12 cellular contexts compared by ENCODE assay signal in the genomic region with DNA sequence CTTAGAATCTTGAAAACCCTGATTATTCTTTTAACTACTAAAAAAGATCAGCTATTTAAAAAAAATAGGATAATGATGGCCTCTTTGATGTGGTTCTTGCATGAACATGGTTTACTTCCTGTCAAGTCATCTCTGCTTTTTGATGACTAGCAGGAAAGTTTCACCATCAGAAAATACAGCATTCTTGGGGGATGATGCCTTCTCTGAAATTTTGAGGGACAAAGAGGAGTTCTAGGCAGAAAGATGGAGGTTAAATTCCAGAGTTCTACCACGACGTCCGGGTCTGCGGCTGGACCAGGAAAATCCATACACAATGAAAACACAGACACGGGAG.
DNase-seq lines count a peak whose midpoint lies in the region; ATAC-seq, FAIRE-seq and TF ChIP-seq lines count a peak whose summit lies in the region.
"Had no signal": no experiment of that assay in that cellular context is flagged by ENCODE, and none has a peak within 500 bp of the region (broad histone marks: within the 10 kb centered on the region; RNA-seq: fewer than 3 reads in every experiment).

No MANE protein-coding gene starts in this region.

- no peak overlapping the region for H4K8ac ChIP-seq in trophoblast cell (ENCODE audit: low read depth, low read length)

- H4K91ac ChIP-seq in trophoblast cell (ENCODE audit: low read depth, low read length): no peak overlapping the region

- H3K14ac ChIP-seq in trophoblast cell (ENCODE audit: low read length): no peak overlapping the region

- H3K4ac ChIP-seq in trophoblast cell (ENCODE audit: low read depth, low read length): no peak overlapping the region

- H3K27me3 Mint-ChIP-seq in CD4-positive, alpha-beta memory T cell: no peaks in the 10 kb centered on the region
- no peaks in the 10 kb centered on the region for H3K27me3 Mint-ChIP-seq in activated T-cell treated with anti-CD3 and anti-CD28 coated beads, Interleukin-2, amount 50 U/mL, for 4 hours (ENCODE audit: low read depth)

- peaks cover 26 to 38% (median 32%) of the 10 kb centered on the region in 4 donors for H3K4me1 Mint-ChIP-seq in CD4-positive, alpha-beta memory T cell
- peaks cover 28% of the 10 kb centered on the region for H3K4me1 Mint-ChIP-seq in activated T-cell treated with anti-CD3 and anti-CD28 coated beads, Interleukin-2, amount 50 U/mL, for 4 hours (ENCODE audit: low read depth)

- no peaks in the 10 kb centered on the region for H3K36me3 Mint-ChIP-seq in CD4-positive, alpha-beta memory T cell
- H3K36me3 Mint-ChIP-seq in activated T-cell treated with anti-CD3 and anti-CD28 coated beads, Interleukin-2, amount 50 U/mL, for 4 hours (ENCODE audit: insufficient read depth): no peaks in the 10 kb centered on the region

- peaks cover 27% of the 10 kb centered on the region for H3K4me1 ChIP-seq in CD4-positive, alpha-beta memory T cell (ENCODE audit: insufficient read depth, low read length)
- H3K4me1 ChIP-seq in trophoblast cell (ENCODE audit: control insufficient read depth in 1 of 2, insufficient read depth in 2 of 2, low read length in 2 of 2): peaks cover 0 to 6% of the 10 kb centered on the region in 2 experiments

- no peaks in the 10 kb centered on the region for H3K36me3 ChIP-seq in CD4-positive, alpha-beta memory T cell (ENCODE audit: insufficient read depth, low read length)
- H3K36me3 ChIP-seq in trophoblast cell (ENCODE audit: control insufficient read depth in 1 of 2, insufficient read depth in 2 of 2, low read length in 2 of 2): no peaks in the 10 kb centered on the region

- no peak overlapping the region for H2AFZ ChIP-seq in trophoblast cell (ENCODE audit: insufficient read depth, low read length, poor library complexity)

- intact Hi-C loops in CD4-positive, alpha-beta memory T cell (cut with micrococcal nuclease): loop anchor here (1.0 to 2.0 kb wide), 2 partner anchors 21 to 25 kb away; no protein-coding TSS in a partner anchor

- H3K4me3 Mint-ChIP-seq in CD4-positive, alpha-beta memory T cell: peak overlapping the region; percentile 7 to 77 (median 68)
- H3K4me3 Mint-ChIP-seq in activated T-cell treated with anti-CD3 and anti-CD28 coated beads, Interleukin-2, amount 50 U/mL, for 4 hours: peak overlapping the region; percentile 4

- no CpG with 5 or more reads among the region's 5 CpGs for WGBS in trophoblast cell (ENCODE audit: extremely low coverage, insufficient coverage, insufficient read length)

- H3K9me3 Mint-ChIP-seq in CD4-positive, alpha-beta memory T cell: no peaks in the 10 kb centered on the region
- no peaks in the 10 kb centered on the region for H3K9me3 Mint-ChIP-seq in activated T-cell treated with anti-CD3 and anti-CD28 coated beads, Interleukin-2, amount 50 U/mL, for 4 hours

- no peak for TF ChIP-seq POLR2A in GM12892 (IDR thresholded peaks at IDR 0.05; ENCODE audit: low read depth, low read length)

- H3K23ac ChIP-seq in trophoblast cell (ENCODE audit: low read length): no peak overlapping the region

- no peak overlapping the region for H2BK12ac ChIP-seq in trophoblast cell (ENCODE audit: low read length)

- no peaks in the 10 kb centered on the region for H3K79me2 ChIP-seq in trophoblast cell (ENCODE audit: control insufficient read depth, insufficient read depth, low read length, poor library complexity)

- H3K4me2 ChIP-seq in trophoblast cell (ENCODE audit: low read length): no peak overlapping the region

- H4K12ac ChIP-seq in trophoblast cell (ENCODE audit: low read depth, low read length): no peak overlapping the region

- POLR2A ChIA-PET in CD4-positive, alpha-beta memory T cell (lab: Charles Lee; ENCODE audit: partially characterized antibody): interaction anchor here (0.8 to 2.5 kb wide), 10 partner anchors 9 to 60 kb away, joined by 3 to 21 read pairs (median 6); no protein-coding TSS in a partner anchor

- no peak overlapping the region for H3K9ac ChIP-seq in trophoblast cell (ENCODE audit: low read length)

- CTCF ChIA-PET in CD4-positive, alpha-beta memory T cell (lab: Charles Lee; ENCODE audit: partially characterized antibody): interaction anchor here (1.4 to 2.3 kb wide), 9 partner anchors 9 to 226 kb away, joined by 3 to 12 read pairs (median 5); no protein-coding TSS in a partner anchor

- no peak for FAIRE-seq in GM12892 (lab: Jason Lieb, UNC)

- no peaks in the 10 kb centered on the region for H3K9me3 ChIP-seq in CD4-positive, alpha-beta memory T cell (ENCODE audit: control insufficient read depth in 1 of 2, low read length in 2 of 2)
- no peaks in the 10 kb centered on the region for H3K9me3 ChIP-seq in trophoblast cell (ENCODE audit: insufficient read depth, low read depth, low read length)

- no peak overlapping the region for H3K27ac ChIP-seq in CD4-positive, alpha-beta memory T cell (ENCODE audit: low read depth, low read length)
- no peak overlapping the region for H3K27ac ChIP-seq in trophoblast cell (ENCODE audit: low read depth, low read length)

- peak overlapping the region in 6 of 7 donors; percentile 12 to 90 (median 72) for H3K27ac Mint-ChIP-seq in CD4-positive, alpha-beta memory T cell

- DNase-seq in CD4-positive, alpha-beta memory T cell: peak in 4 of 5 donors; percentile 62 to 74 (median 69)
- peak; percentile 47 for DNase-seq in HS-5 (ENCODE audit: low read depth)
- DNase-seq in activated T-cell treated with anti-CD3 and anti-CD28 coated beads, Interleukin-2, amount 50 U/mL, for 4 hours: no peak
- peak; percentile 69 for DNase-seq in iris pigment epithelial cell (ENCODE audit: low read depth)
- DNase-seq in GM12892 (ENCODE audit: insufficient read length): no peak
- DNase-seq in trophoblast cell: no peak
- no peak for DNase-seq in NK-92 treated with Interleukin-12 subunit alpha and Interleukin-12 subunit beta, amount 100 ng/mL, for 24 hours (lab: John Stamatoyannopoulos, UW)
- DNase-seq: activated naive CD4-positive, alpha-beta T cell treated with Interleukin-2 at 50 U/mL for 16 hours; NCI-H446; RPMI8226; stimulated activated naive CD4-positive, alpha-beta T cell treated with Interleukin-2 at 50 U/mL for 16 hours had no signal

- H2AK5ac ChIP-seq in trophoblast cell (ENCODE audit: low read length): no peak overlapping the region

- peak; percentile 82 to 92 for ATAC-seq in activated T-cell treated with anti-CD3 and anti-CD28 coated beads, Interleukin-2, amount 50 U/mL, for 4 hours
- no peak for ATAC-seq in HG02798 (IDR thresholded peaks at IDR 0.05; ENCODE audit: poor library complexity, unreplicated experiment)

- no peaks in the 10 kb centered on the region for H3K79me1 ChIP-seq in trophoblast cell (ENCODE audit: low read length)

- H2BK5ac ChIP-seq in trophoblast cell (ENCODE audit: low read depth, low read length, poor library complexity): no peak overlapping the region

- no peaks in the 10 kb centered on the region for H3K27me3 ChIP-seq in CD4-positive, alpha-beta memory T cell (ENCODE audit: insufficient read depth, low read length)
- no peaks in the 10 kb centered on the region for H3K27me3 ChIP-seq in trophoblast cell (ENCODE audit: insufficient read depth, low read length)

- no peak overlapping the region for H3K4me3 ChIP-seq in CD4-positive, alpha-beta memory T cell (ENCODE audit: low read length in 2 of 2)
- H3K4me3 ChIP-seq in trophoblast cell (ENCODE audit: low read depth, low read length): no peak overlapping the region

- H3K18ac ChIP-seq in trophoblast cell (ENCODE audit: low read length): no peak overlapping the region

- no peak overlapping the region for H2BK120ac ChIP-seq in trophoblast cell (ENCODE audit: insufficient read depth, low read length, poor library complexity)

Comparison
In these comparisons a context has a peak if more than half of its experiments do, and no peak if none do; other contexts are left out.
1. DNase-seq: peak in CD4-positive, alpha-beta memory T cell (4 of 5), HS-5 (single experiment) and iris pigment epithelial cell (single experiment); none in activated T-cell treated with anti-CD3 and anti-CD28 coated beads, Interleukin-2, amount 50 U/mL, for 4 hours (single experiment), GM12892 (single experiment), trophoblast cell (0 of 2) and NK-92 treated with Interleukin-12 subunit alpha and Interleukin-12 subunit beta, amount 100 ng/mL, for 24 hours (single experiment).